Comparison of ENCODE assay signal across 8 cellular contexts in the genomic region with DNA sequence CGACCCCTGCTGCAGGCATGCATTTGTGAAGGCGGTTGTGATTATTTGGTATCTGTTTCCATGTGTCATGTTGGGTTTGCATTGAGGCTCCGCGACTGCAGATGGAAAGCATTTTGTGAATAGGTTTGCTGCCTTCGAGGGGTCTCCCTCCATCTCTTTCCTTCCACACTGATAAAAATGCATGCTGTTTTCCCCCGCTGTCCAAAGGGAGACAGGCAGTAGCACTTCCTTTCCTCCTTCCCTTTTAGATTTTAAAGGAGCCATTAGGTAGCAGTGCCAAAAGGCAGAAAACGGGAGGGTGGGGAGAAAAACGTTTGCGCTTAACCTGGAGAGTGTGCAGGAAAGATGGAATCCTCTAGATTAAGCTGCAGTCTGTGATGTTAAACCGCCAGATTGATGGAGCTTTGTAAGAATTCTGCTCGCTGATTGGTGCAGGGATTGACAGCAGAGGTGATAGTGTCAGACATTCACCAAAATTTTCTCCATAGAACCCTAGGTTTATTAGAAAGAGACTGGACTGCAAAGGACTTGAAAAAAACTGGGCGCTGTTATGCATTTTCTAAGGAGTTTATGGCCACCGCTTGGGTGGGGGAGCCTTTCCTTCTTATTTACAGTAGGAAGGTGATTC. TPM values are rescaled to one million over a fixed set of nuclear protein-coding genes. Genes with fewer than 3 reads are reported as not detected.
DNase-seq lines count a peak whose midpoint lies in the region; ATAC-seq and TF ChIP-seq lines count a peak whose summit lies in the region.

No MANE protein-coding gene starts in this region.

- peak overlapping the region; percentile 88 for H3K4me3 Mint-ChIP-seq in activated T-helper 17 cell treated with anti-CD3 and anti-CD28 coated beads, Interleukin-2, amount 50 U/mL, for 72 hours

- intact Hi-C loops in heart left ventricle (cut with DNase I), result loop anchor here in 8 of 10 donors (2.0 to 10.0 kb wide), 8 partner anchors 35 to 199 kb away; partner anchors contain the start of gene ZNF397 (in 1 of the 8)
- intact Hi-C loops in psoas muscle (cut with DNase I), result loop anchor here in 1 of 2 donors (5.0 kb wide), 1 partner anchor 40 kb away; no protein-coding TSS in a partner anchor

- TF ChIP-seq CTCF in heart left ventricle (IDR thresholded peaks at IDR 0.05) (peak in 2 of 12 donors; percentile 1 to 10), psoas muscle (IDR thresholded peaks at IDR 0.05) (no peak)

- H3K27ac Mint-ChIP-seq in activated T-helper 17 cell treated with anti-CD3 and anti-CD28 coated beads, Interleukin-2, amount 50 U/mL, for 72 hours, result peak overlapping the region; percentile 97

- peak; percentile 14 for DNase-seq in EH (ENCODE audit: low read depth)
- DNase-seq in NCI-H1092 (lab: John Stamatoyannopoulos, UW), result peak; percentile 55
- DNase-seq in heart left ventricle, result no peak
- no peak for DNase-seq in psoas muscle

- WGBS in heart left ventricle, 4 donors, result 0 to 1% (median 0%) methylated on average over 12 to 13 of the region's 13 CpGs
- 6 to 11% (median 7%) methylated on average over 13 of the region's 13 CpGs for WGBS in psoas muscle, 3 donors

- ATAC-seq in activated T-helper 17 cell treated with anti-CD3 and anti-CD28 coated beads, Interleukin-2, amount 50 U/mL, for 72 hours (replicated peaks), result no peak
- ATAC-seq in heart left ventricle (peak in 3 of 4 donors; percentile 9 to 18 (median 17)), psoas muscle (peak in 1 of 4 donors; percentile 15), GM21423 (IDR thresholded peaks at IDR 0.05; ENCODE audit: unreplicated experiment) (no peak), GM18861 (IDR thresholded peaks at IDR 0.05; ENCODE audit: unreplicated experiment) (no peak), GM21737 (IDR thresholded peaks at IDR 0.05; ENCODE audit: unreplicated experiment) (no peak)

- H3K27ac ChIP-seq in heart left ventricle (peak overlapping the region; percentile 75 to 95 (median 89)), psoas muscle (peak overlapping the region; percentile 84)

- peaks cover 18% of the 10 kb centered on the region for H3K36me3 Mint-ChIP-seq in activated T-helper 17 cell treated with anti-CD3 and anti-CD28 coated beads, Interleukin-2, amount 50 U/mL, for 72 hours (ENCODE audit: low read depth)

- no peaks in the 10 kb centered on the region for H3K9me3 ChIP-seq in heart left ventricle
- H3K9me3 ChIP-seq in psoas muscle, result no peaks in the 10 kb centered on the region

- H3K4me3 ChIP-seq in heart left ventricle (peak overlapping the region; percentile 66 to 96 (median 92)), psoas muscle (peak overlapping the region; percentile 83)

- H3K4me1 Mint-ChIP-seq in activated T-helper 17 cell treated with anti-CD3 and anti-CD28 coated beads, Interleukin-2, amount 50 U/mL, for 72 hours, result peaks cover 36% of the 10 kb centered on the region

- no peaks in the 10 kb centered on the region for H3K9me3 Mint-ChIP-seq in activated T-helper 17 cell treated with anti-CD3 and anti-CD28 coated beads, Interleukin-2, amount 50 U/mL, for 72 hours

- H3K27me3 Mint-ChIP-seq in activated T-helper 17 cell treated with anti-CD3 and anti-CD28 coated beads, Interleukin-2, amount 50 U/mL, for 72 hours, result no peaks in the 10 kb centered on the region

- H3K4me1 ChIP-seq in heart left ventricle (peaks cover 0 to 84% (median 43%) of the 10 kb centered on the region in 12 donors), psoas muscle (peaks cover 85% of the 10 kb centered on the region)

- no peak for TF ChIP-seq POLR2A in heart left ventricle (IDR thresholded peaks at IDR 0.05)

- no peaks in the 10 kb centered on the region for H3K27me3 ChIP-seq in heart left ventricle
- H3K27me3 ChIP-seq in psoas muscle (ENCODE audit: insufficient read depth in 3 of 3, low read length in 2 of 3), result no peaks in the 10 kb centered on the region

- H3K36me3 ChIP-seq in heart left ventricle (no peaks in the 10 kb centered on the region), psoas muscle (ENCODE audit: insufficient read depth in 1 of 2, low read depth in 1 of 2) (no peaks in the 10 kb centered on the region)

RNA-seq across cellular contexts. Expression of gene MAPRE2, which starts 0.7 kb away (rescaled TPM):
- 10 to 100 TPM; 31.6 to 32.5 TPM for total RNA-seq in activated T-helper 17 cell treated with anti-CD3 and anti-CD28 coated beads, Interleukin-2, amount 50 U/mL, for 72 hours
- total RNA-seq in heart left ventricle, result 100 to 1,000 TPM in 8 of 9 donors, 10 to 100 TPM in 1; 80.2 to 190 (median 137) TPM
- polyA plus RNA-seq in heart left ventricle, result 100 to 1,000 TPM in 1 of 2 donors, 10 to 100 TPM in 1; 36.4 to 138 TPM
- 10 to 100 TPM; 48.0 to 83.4 (median 72.5) TPM for total RNA-seq in psoas muscle
- polyA plus RNA-seq in psoas muscle, result 10 to 100 TPM in 2 of 3 donors, 1 to 10 TPM in 1; 3.3 to 57.3 (median 13.7) TPM

Comparison
In these comparisons a context has a peak if more than half of its experiments do, and no peak if none do; other contexts are left out.
1. DNase-seq: peak in EH (single experiment) and NCI-H1092 (single experiment); none in heart left ventricle (0 of 5) and psoas muscle (0 of 2).
2. ATAC-seq: peak in heart left ventricle (3 of 4); none in activated T-helper 17 cell treated with anti-CD3 and anti-CD28 coated beads, Interleukin-2, amount 50 U/mL, for 72 hours (single experiment), GM21423 (single experiment), GM18861 (single experiment) and GM21737 (single experiment).